In genomic region chr7:151833691-151834090, GRCh38 we compare ENCODE assay signal across 18 cellular contexts. TPM values are rescaled to one million over a fixed set of nuclear protein-coding genes. Genes with fewer than 3 reads are reported as not detected.
DNase-seq lines count a peak whose midpoint lies in the region; ATAC-seq, FAIRE-seq and TF ChIP-seq lines count a peak whose summit lies in the region.
"Had no signal": no experiment of that assay in that cellular context is flagged by ENCODE, and none has a peak within 500 bp of the region (broad histone marks: within the 10 kb centered on the region; RNA-seq: fewer than 3 reads in every experiment).

No MANE protein-coding gene starts in this region.

- no peak overlapping the region for H3K4me3 ChIP-seq in HepG2 (replicated peaks in 1 of 3; ENCODE audit: insufficient read depth in 1 of 3, low read depth in 2 of 3, low read length in 3 of 3)
- no peak overlapping the region for H3K4me3 ChIP-seq in right lobe of liver
- no peak overlapping the region for H3K4me3 ChIP-seq in PC-3 (ENCODE audit: low read length)
- H3K4me3 ChIP-seq: BLaER1 treated with 17β-estradiol and CSF1 and Interleukin-3, amounts not matched to agents 10 nM and 100 nM had no signal

- H3K27me3 ChIP-seq in HepG2 (ENCODE audit: control insufficient read depth in 1 of 2, insufficient read depth in 2 of 2, low read length in 2 of 2) (peaks cover 2 to 32% of the 10 kb centered on the region in 2 experiments), right lobe of liver (no peaks in the 10 kb centered on the region), PC-3 (ENCODE audit: low read length) (no peaks in the 10 kb centered on the region)
- H3K27me3 ChIP-seq: BLaER1 treated with 17β-estradiol and CSF1 and Interleukin-3, amounts not matched to agents 10 nM and 100 nM had no signal

- H3K4me1 ChIP-seq in HepG2 (ENCODE audit: insufficient read depth, low read length): no peaks in the 10 kb centered on the region
- H3K4me1 ChIP-seq in right lobe of liver: peaks cover 0 to 5% (median 0%) of the 10 kb centered on the region in 4 donors
- H3K4me1 ChIP-seq in PC-3 (ENCODE audit: insufficient read depth, low read length): no peaks in the 10 kb centered on the region

- POLR2A ChIA-PET in HepG2 (lab: Yijun Ruan, JAX) (no interaction called here), PC-3 (lab: Charles Lee; ENCODE audit: unreplicated experiment) (no interaction called here)

- no peak overlapping the region for H3K27ac ChIP-seq in HepG2 (ENCODE audit: extremely low read length, insufficient read depth, low read length)
- H3K27ac ChIP-seq in right lobe of liver: no peak overlapping the region
- H3K27ac ChIP-seq in PC-3 (ENCODE audit: low read length): no peak overlapping the region
- H3K27ac ChIP-seq: BLaER1 treated with 17β-estradiol and CSF1 and Interleukin-3, amounts not matched to agents 10 nM and 100 nM had no signal

- H3K9me2 ChIP-seq in PC-3 (replicated peaks; ENCODE audit: low read length): no peaks in the 10 kb centered on the region

- no TSS peak for BruUV-seq in HepG2 (replicated peaks; lab: Mats Ljungman, UMichigan)
- no TSS peak for BruUV-seq in PC-3 (replicated peaks; lab: Mats Ljungman, UMichigan)

- CTCF ChIA-PET in HepG2 (lab: Yijun Ruan, JAX; ENCODE audit: low intra/inter-chr PET ratio, low total read pairs): no interaction called here
- CTCF ChIA-PET in PC-3 (lab: Charles Lee): no interaction called here

- DNase-seq in HepG2 (ENCODE audit: low spot score) (no peak), right lobe of liver (no peak), PC-3 (no peak), cerebellum (ENCODE audit: low spot score) (peak; percentile 57), mesenteric fat pad (ENCODE audit: low spot score) (no peak), T1000 (lab: John Stamatoyannopoulos, UW) (no peak)
- no peak for DNase-seq in effector memory CD8-positive, alpha-beta T cell
- no peak for DNase-seq in stimulated activated CD4-positive, alpha-beta T cell treated with anti-CD3 and anti-CD28 coated beads, Interleukin-2, amount 100 ng/mL, for 24 hours
- DNase-seq: GF-D8, GOT3, HFFc6, NCI-H1930, NCI-H2171 treated with DMSO at 0.1 percent for 48 hours had no signal

- H3K79me2 ChIP-seq in HepG2 (ENCODE audit: insufficient read depth, low read length): no peaks in the 10 kb centered on the region
- H3K79me2 ChIP-seq in PC-3 (ENCODE audit: low read length): no peaks in the 10 kb centered on the region

- H3K27ac Mint-ChIP-seq in effector memory CD8-positive, alpha-beta T cell: no peak overlapping the region
- H3K27ac Mint-ChIP-seq: HFFc6 had no signal

- H2AFZ ChIP-seq in HepG2 (ENCODE audit: low read length) (no peak overlapping the region), PC-3 (ENCODE audit: low read length) (no peak overlapping the region)

- H4K20me1 ChIP-seq in HepG2 (ENCODE audit: insufficient read depth, low read length): no peaks in the 10 kb centered on the region
- no peaks in the 10 kb centered on the region for H4K20me1 ChIP-seq in PC-3 (ENCODE audit: low read length)

- intact Hi-C loops in HepG2 (cut with micrococcal nuclease; ENCODE audit: unreplicated experiment) (no loop called here), right lobe of liver (cut with DNase I) (no loop called here), PC-3 (cut with micrococcal nuclease) (no loop called here)

- 13% methylated on average over 7 of the region's 7 CpGs for WGBS in HepG2 (ENCODE audit: low lambda C conversion rate)
- WGBS in right lobe of liver (ENCODE audit: insufficient coverage, low coverage, low lambda C conversion rate, missing lambda C conversion rate): 90% methylated on average over 4 of the region's 7 CpGs

- TF ChIP-seq EP300 in HepG2 (IDR thresholded peaks at IDR 0.05; ENCODE audit: low read depth in 2 of 2, low read length in 2 of 2): no peak
- no peak for TF ChIP-seq EP300 in HepG2 (CRISPR knock-in tag; IDR thresholded peaks at IDR 0.05; ENCODE audit: borderline replicate concordance)

- H3K9me3 Mint-ChIP-seq in effector memory CD8-positive, alpha-beta T cell: no peaks in the 10 kb centered on the region
- H3K9me3 Mint-ChIP-seq: CD8-positive, alpha-beta memory T cell; HFFc6 had no signal

- H3K9me3 ChIP-seq in HepG2 (ENCODE audit: low read length) (no peaks in the 10 kb centered on the region), right lobe of liver (no peaks in the 10 kb centered on the region), PC-3 (ENCODE audit: low read length) (no peaks in the 10 kb centered on the region)
- H3K9me3 ChIP-seq: BLaER1 treated with 17β-estradiol and CSF1 and Interleukin-3, amounts not matched to agents 10 nM and 100 nM had no signal

- H3K27me3 Mint-ChIP-seq in effector memory CD8-positive, alpha-beta T cell: no peaks in the 10 kb centered on the region
- H3K27me3 Mint-ChIP-seq: CD8-positive, alpha-beta memory T cell had no signal

- TF ChIP-seq RAD21 in HepG2 (CRISPR knock-in tag; IDR thresholded peaks at IDR 0.05): no peak

- no peaks in the 10 kb centered on the region for H3F3A ChIP-seq in PC-3 (ENCODE audit: low read length, unreplicated experiment)

- no peak for TF ChIP-seq CTCF in HepG2 (CRISPR knock-in tag; IDR thresholded peaks at IDR 0.05)
- no peak for TF ChIP-seq CTCF in right lobe of liver (IDR thresholded peaks at IDR 0.05)
- no peak for TF ChIP-seq CTCF in PC-3 (conservative IDR thresholded peaks at IDR 0.05; ENCODE audit: low read depth, low read length)

- in situ Hi-C loops in HepG2 (cut with HindIII; ENCODE audit: extremely low pct_ligation_motif_present, low pct_unique_long_range_greater_than_20kb): no loop called here

- no peak overlapping the region for H3K4me3 Mint-ChIP-seq in effector memory CD8-positive, alpha-beta T cell
- H3K4me3 Mint-ChIP-seq: HFFc6 had no signal

- no peak for TF ChIP-seq POLR2A in HepG2 (IDR thresholded peaks at IDR 0.05; ENCODE audit: insufficient read depth in 1 of 2, low read depth in 2 of 2, low read length in 2 of 2)
- TF ChIP-seq POLR2A in right lobe of liver (IDR thresholded peaks at IDR 0.05): no peak

- ATAC-seq in HepG2: peak; percentile 25; the same call in 1 of the 3 replicates
- no peak for ATAC-seq in right lobe of liver
- 0 out of 2 replicates have a peak, but pooled peaks have one; percentile 25 for ATAC-seq in PC-3
- no peak for ATAC-seq in effector memory CD8-positive, alpha-beta T cell (replicated peaks)
- ATAC-seq: Right ventricle myocardium inferior had no signal

- H3K4me2 ChIP-seq in HepG2 (ENCODE audit: low read depth, low read length): no peak overlapping the region
- no peak overlapping the region for H3K4me2 ChIP-seq in PC-3 (ENCODE audit: low read length)
- H3K4me2 ChIP-seq: BLaER1 treated with 17β-estradiol and CSF1 and Interleukin-3, amounts not matched to agents 10 nM and 100 nM had no signal

- peaks cover 10 to 29% of the 10 kb centered on the region in 2 donors for H3K4me1 Mint-ChIP-seq in effector memory CD8-positive, alpha-beta T cell (ENCODE audit: low read depth in 2 of 2)

- no peaks in the 10 kb centered on the region for H3K36me3 ChIP-seq in HepG2 (replicated peaks in 1 of 2; ENCODE audit: control insufficient read depth in 1 of 2, insufficient read depth in 2 of 2, low read length in 2 of 2)
- H3K36me3 ChIP-seq in right lobe of liver: no peaks in the 10 kb centered on the region
- no peaks in the 10 kb centered on the region for H3K36me3 ChIP-seq in PC-3 (ENCODE audit: low read depth, low read length)
- H3K36me3 ChIP-seq: BLaER1 treated with 17β-estradiol and CSF1 and Interleukin-3, amounts not matched to agents 10 nM and 100 nM had no signal

- no peak overlapping the region for H3K9ac ChIP-seq in HepG2 (ENCODE audit: insufficient read depth, low read depth, low read length)
- H3K9ac ChIP-seq in PC-3 (ENCODE audit: low read length): no peak overlapping the region
- H3K9ac ChIP-seq: BLaER1 treated with 17β-estradiol and CSF1 and Interleukin-3, amounts not matched to agents 10 nM and 100 nM had no signal

- no peak for FAIRE-seq in HepG2 (lab: Jason Lieb, UNC)
- FAIRE-seq: A204.1, GM12891 had no signal

- H3K36me3 Mint-ChIP-seq in effector memory CD8-positive, alpha-beta T cell (ENCODE audit: insufficient read depth): no peaks in the 10 kb centered on the region

TF ChIP-seq in HepG2, 621 proteins besides CTCF, POLR2A, EP300 and RAD21:
- TF ChIP-seq PAX8 (CRISPR knock-in tag; IDR thresholded peaks at IDR 0.05; ENCODE audit: borderline replicate concordance): no peak
- no peak for TF ChIP-seq ZNF549 (CRISPR knock-in tag; IDR thresholded peaks at IDR 0.05)

RNA-seq across cellular contexts. Expression of gene PRKAG2, which starts 43.2 kb away (rescaled TPM):
- total RNA-seq in HepG2 (2016; rRNA removed; fragmentation: Illumina TruSeq; extraction: Trizol) (1.1 and 1.3 TPM in 2 replicates), right lobe of liver (10 to 100 TPM; 20.6 to 63.6 (median 29.5) TPM), PC-3 (2014; rRNA removed) (21.5 and 23.9 TPM in 2 replicates), cerebellum (29.1 TPM), mesenteric fat pad (61.2 TPM)
- total RNA-seq in HepG2 (2016; cell fraction: cytosol; rRNA removed; fragmentation: Illumina TruSeq; extraction: Trizol; ENCODE audit: low read depth): 1.3 and 1.8 TPM in 2 replicates
- 1.2 and 1.3 TPM in 2 replicates for total RNA-seq in HepG2 (2016; cell fraction: insoluble cytoplasmic fraction; rRNA removed; fragmentation: Illumina TruSeq; extraction: Trizol)
- total RNA-seq in HepG2 (2016; cell fraction: membrane; rRNA removed; fragmentation: Illumina TruSeq; extraction: Trizol): 2.2 and 2.3 TPM in 2 replicates
- 0.78 TPM in 2 replicates for total RNA-seq in HepG2 (2016; cell fraction: nucleus; rRNA removed; fragmentation: Illumina TruSeq; extraction: Trizol)
- 0.85 and 0.90 TPM in 2 replicates for polyA plus RNA-seq in HepG2 (2011; rRNA removed)
- 0.47 and 0.62 TPM in 2 replicates for polyA plus RNA-seq in HepG2 (2011; cell fraction: cytosol; rRNA removed)
- 0.83 and 1.2 TPM in 2 replicates for polyA plus RNA-seq in HepG2 (2011; cell fraction: nucleus; rRNA removed)
- 0.30 and 0.45 TPM in 2 replicates for polyA plus RNA-seq in HepG2 (2012)
- 2.1 and 2.9 TPM in 2 replicates for polyA plus RNA-seq in HepG2 (2016; cell fraction: cytosol; fragmentation: Illumina TruSeq; extraction: Trizol; ENCODE audit: low read depth)
- polyA plus RNA-seq in HepG2 (2016; cell fraction: insoluble cytoplasmic fraction; fragmentation: Illumina TruSeq; extraction: Trizol; ENCODE audit: low read depth): 1.7 and 2.3 TPM in 2 replicates
- 3.3 and 3.5 TPM in 2 replicates for polyA plus RNA-seq in HepG2 (2016; cell fraction: membrane; fragmentation: Illumina TruSeq; extraction: Trizol; ENCODE audit: low read depth)
- 2.0 and 3.4 TPM in 2 replicates for polyA plus RNA-seq in HepG2 (2016; cell fraction: nucleus; fragmentation: Illumina TruSeq; extraction: Trizol; ENCODE audit: insufficient read depth, low read depth)
- 0.20 and 0.87 TPM in 2 replicates for polyA minus RNA-seq in HepG2 (2011; rRNA and poly(A)+ RNA removed; ENCODE audit: low replicate concordance)
- not detected in 2 replicates for polyA minus RNA-seq in HepG2 (2011; cell fraction: cytosol; rRNA and poly(A)+ RNA removed)
- 0.75 and 0.77 TPM in 2 replicates for polyA minus RNA-seq in HepG2 (2011; cell fraction: nucleus; rRNA and poly(A)+ RNA removed)

Comparison
In these comparisons a context has a peak if more than half of its experiments do, and no peak if none do; other contexts are left out.
1. ATAC-seq: peak in HepG2 (single experiment) and PC-3 (single experiment); none in right lobe of liver (0 of 4) and effector memory CD8-positive, alpha-beta T cell (single experiment).